In genomic region chr16:29667755-29668154, GRCh38 we compare ENCODE assay signal across 23 cellular contexts. TPM values are rescaled to one million over a fixed set of nuclear protein-coding genes. Genes with fewer than 3 reads are reported as not detected.
DNase-seq lines count a peak whose midpoint lies in the region; ATAC-seq, FAIRE-seq and TF ChIP-seq lines count a peak whose summit lies in the region.
"Had no signal": no experiment of that assay in that cellular context is flagged by ENCODE, and none has a peak within 500 bp of the region (broad histone marks: within the 10 kb centered on the region; RNA-seq: fewer than 3 reads in every experiment).

No MANE protein-coding gene starts in this region.

- no peak overlapping the region for H3K9ac ChIP-seq in K562 (ENCODE audit: insufficient read depth in 1 of 2, low read depth in 2 of 2, low read length in 2 of 2)

- peak overlapping the region in 5 of 7 donors; percentile 13 to 100 (median 56) for H3K4me3 Mint-ChIP-seq in CD8-positive, alpha-beta memory T cell
- H3K4me3 Mint-ChIP-seq in nephron progenitor cell, result peak overlapping the region; percentile 40
- H3K4me3 Mint-ChIP-seq: HFFc6 had no signal

- CTCF ChIA-PET in CD8-positive, alpha-beta memory T cell (lab: Charles Lee), result interaction anchor here (1.6 kb wide), 1 partner anchor 9 kb away, joined by 4 read pairs; no protein-coding TSS in a partner anchor
- CTCF ChIA-PET in K562 (lab: Yijun Ruan, JAX; ENCODE audit: low intra/inter-chr PET ratio), result no interaction called here

- POLR2A ChIA-PET in CD8-positive, alpha-beta memory T cell (lab: Charles Lee), result no interaction called here
- POLR2A ChIA-PET in K562 (lab: Yijun Ruan, JAX), result interaction anchor here (0.6 to 1.4 kb wide), 2 partner anchors 19 to 135 kb away, joined by 3 to 6 read pairs; no protein-coding TSS in a partner anchor

- WGBS in K562 (ENCODE audit: insufficient coverage, low coverage, missing lambda C conversion rate), result 99% methylated on average over 12 of the region's 12 CpGs

- TF ChIP-seq RAD21 in K562 (CRISPR knock-in tag; conservative IDR thresholded peaks at IDR 0.05 in 1 of 2, IDR thresholded peaks at IDR 0.05 in 1 of 2), result no peak

- no TSS peak for BruUV-seq in K562 (replicated peaks; lab: Mats Ljungman, UMichigan)

- peaks cover 38% of the 10 kb centered on the region for H3K4me1 ChIP-seq in CD8-positive, alpha-beta memory T cell (ENCODE audit: insufficient read depth, low read length)
- H3K4me1 ChIP-seq in K562 (replicated peaks in 1 of 2; ENCODE audit: control insufficient read depth in 2 of 2, insufficient read depth in 2 of 2, low read length in 2 of 2), result peaks cover 19 to 39% of the 10 kb centered on the region in 2 experiments; a peak in 4 of 5 replicates
- H3K4me1 ChIP-seq: colonic mucosa had no signal

- TF ChIP-seq POLR2A in GM19193 (IDR thresholded peaks at IDR 0.05; ENCODE audit: extremely low read depth, insufficient read depth, insufficient read length), result peak; percentile 38
- TF ChIP-seq POLR2A in K562 (conservative IDR thresholded peaks at IDR 0.05), result no peak; the same call in 1 of the 2 replicates

- ATAC-seq in K562, result no peak
- ATAC-seq: activated T-helper 17 cell treated with anti-CD3 and anti-CD28 coated beads, Interleukin-2, amount 50 U/mL, for 72 hours; heart right ventricle; left lobe of liver had no signal

- peak; percentile 23 for FAIRE-seq in K562 (lab: Jason Lieb, UNC)
- FAIRE-seq: D721Med, G401.6, TTC549 had no signal

- no peak overlapping the region for H2AFZ ChIP-seq in K562 (ENCODE audit: low read depth, low read length)

- H4K20me1 ChIP-seq in K562 (replicated peaks; ENCODE audit: control insufficient read depth, insufficient read depth, low read length), result 0 out of 2 replicates have a peak, but pooled peaks cover 3% of the 10 kb centered on the region

- peaks cover 0 to 9% of the 10 kb centered on the region in 2 donors for H3K27me3 Mint-ChIP-seq in CD8-positive, alpha-beta memory T cell
- H3K27me3 Mint-ChIP-seq in nephron progenitor cell (ENCODE audit: low read depth, poor library complexity), result peaks cover 3% of the 10 kb centered on the region
- H3K27me3 Mint-ChIP-seq: activated T-helper 17 cell treated with anti-CD3 and anti-CD28 coated beads, Interleukin-2, amount 50 U/mL, for 72 hours had no signal

- H3K4me2 ChIP-seq in K562 (ENCODE audit: insufficient read depth, low read length), result peak overlapping the region; percentile 15; the same call in 1 of the 2 replicates

- H3K27ac Mint-ChIP-seq in CD8-positive, alpha-beta memory T cell, result peak overlapping the region in 7 of 8 donors; percentile 61 to 99 (median 97)
- H3K27ac Mint-ChIP-seq in nephron progenitor cell, result no peak overlapping the region
- H3K27ac Mint-ChIP-seq: HFFc6 had no signal

- in situ Hi-C loops in K562 (cut with MboI), result no loop called here

- H3K36me3 ChIP-seq in CD8-positive, alpha-beta memory T cell (ENCODE audit: insufficient read depth, low read length), result no peaks in the 10 kb centered on the region
- H3K36me3 ChIP-seq in K562 (ENCODE audit: control insufficient read depth, insufficient read depth, low read length), result peaks cover 62% of the 10 kb centered on the region
- H3K36me3 ChIP-seq: colonic mucosa, heart right ventricle, upper lobe of left lung had no signal

- H3K79me2 ChIP-seq in K562 (ENCODE audit: control insufficient read depth, insufficient read depth, low read length), result peaks cover 86% of the 10 kb centered on the region

- no peaks in the 10 kb centered on the region for H3K9me1 ChIP-seq in K562 (ENCODE audit: control insufficient read depth, insufficient read depth, low read length)

- H3K9me3 ChIP-seq in CD8-positive, alpha-beta memory T cell (ENCODE audit: low read length), result no peaks in the 10 kb centered on the region
- no peaks in the 10 kb centered on the region for H3K9me3 ChIP-seq in K562 (replicated peaks; ENCODE audit: control insufficient read depth, insufficient read depth, low read depth, low read length)
- H3K9me3 ChIP-seq: colonic mucosa, heart right ventricle, spleen, upper lobe of left lung had no signal

- intact Hi-C loops in K562 (cut with micrococcal nuclease), result no loop called here

- DNase-seq in CD8-positive, alpha-beta memory T cell, result no peak
- DNase-seq in K562 (ENCODE audit: extremely low read depth in 1 of 4, low spot score in 3 of 4) (no peak), nephron progenitor cell (no peak), NCI-H748 (lab: John Stamatoyannopoulos, UW; ENCODE audit: unreplicated experiment) (no peak), middle frontal gyrus (ENCODE audit: extremely low spot score, low spot score) (no peak), Kasumi-1 (lab: John Stamatoyannopoulos, UW) (no peak)
- DNase-seq: AML-193, colonic mucosa, heart right ventricle, HFFc6, midbrain, NCI-H146, NCI-H2171, NCI-H524 treated with DMSO at 0.1 percent for 48 hours, nucleus accumbens, spleen, upper lobe of left lung had no signal

- no peak overlapping the region for H3K4me3 ChIP-seq in CD8-positive, alpha-beta memory T cell (ENCODE audit: low read length)
- H3K4me3 ChIP-seq in K562, result no peak overlapping the region
- H3K4me3 ChIP-seq: colonic mucosa had no signal

- peaks cover 0 to 4% (median 0%) of the 10 kb centered on the region in 5 donors for H3K9me3 Mint-ChIP-seq in CD8-positive, alpha-beta memory T cell
- no peaks in the 10 kb centered on the region for H3K9me3 Mint-ChIP-seq in nephron progenitor cell
- H3K9me3 Mint-ChIP-seq: activated T-helper 17 cell treated with anti-CD3 and anti-CD28 coated beads, Interleukin-2, amount 50 U/mL, for 72 hours; HFFc6 had no signal

- H3K36me3 Mint-ChIP-seq in CD8-positive, alpha-beta memory T cell, result peaks cover 14 to 54% (median 17%) of the 10 kb centered on the region in 3 donors
- no peaks in the 10 kb centered on the region for H3K36me3 Mint-ChIP-seq in nephron progenitor cell (ENCODE audit: low read depth)

- H3K27me3 ChIP-seq in CD8-positive, alpha-beta memory T cell (ENCODE audit: insufficient read depth, low read length, poor library complexity, severe bottlenecking), result no peaks in the 10 kb centered on the region
- no peaks in the 10 kb centered on the region for H3K27me3 ChIP-seq in K562 (ENCODE audit: control insufficient read depth in 2 of 2, insufficient read depth in 2 of 2, low read length in 2 of 2)
- H3K27me3 ChIP-seq: colonic mucosa, spleen, upper lobe of left lung had no signal

- H3K27ac ChIP-seq in CD8-positive, alpha-beta memory T cell (ENCODE audit: low read depth, low read length), result no peak overlapping the region
- no peak overlapping the region for H3K27ac ChIP-seq in K562 (ENCODE audit: extremely low read depth, low read depth, low read length)
- H3K27ac ChIP-seq: colonic mucosa had no signal

- TF ChIP-seq CTCF in K562 (IDR thresholded peaks at IDR 0.05 in 2 of 3, conservative IDR thresholded peaks at IDR 0.05 in 1 of 3; ENCODE audit: insufficient read depth in 2 of 3, low read depth in 1 of 3, low read length in 3 of 3) (no peak), nephron progenitor cell (IDR thresholded peaks at IDR 0.05) (no peak)

- peaks cover 47 to 60% (median 53%) of the 10 kb centered on the region in 3 donors for H3K4me1 Mint-ChIP-seq in CD8-positive, alpha-beta memory T cell
- H3K4me1 Mint-ChIP-seq in nephron progenitor cell, result peaks cover 71% of the 10 kb centered on the region

- TF ChIP-seq EP300 in K562 (IDR thresholded peaks at IDR 0.05; ENCODE audit: low read length), result no peak

RNA-seq across cellular contexts. Expression of gene SPN, which starts 4.7 kb away (rescaled TPM):
- total RNA-seq in CD8-positive, alpha-beta memory T cell, result 100 to 1,000 TPM; 136 to 144 TPM
- 255 TPM for polyA plus RNA-seq in CD8-positive, alpha-beta memory T cell
- total RNA-seq in K562 (2011; cell fraction: chromatin; rRNA removed; ENCODE audit: low replicate concordance), result 97.4 and 224 TPM in 2 replicates
- 129 and 166 TPM in 2 replicates for total RNA-seq in K562 (2011; cell fraction: nucleolus; rRNA removed)
- 142 and 171 TPM in 2 replicates for total RNA-seq in K562 (2011; cell fraction: nucleoplasm; rRNA removed)
- 75.4 and 91.8 TPM in 2 replicates for total RNA-seq in K562 (2014; rRNA removed)
- 80.6 and 85.0 TPM in 2 replicates for total RNA-seq in K562 (2014; rRNA removed; fragmentation: Illumina TruSeq; extraction: Trizol)
- 110 and 114 TPM in 2 replicates for total RNA-seq in K562 (2015; rRNA removed; fragmentation: Illumina TruSeq; extraction: Trizol)
- 202 and 225 TPM in 2 replicates for total RNA-seq in K562 (2021)
- 56.7 and 114 TPM in 2 replicates for polyA plus RNA-seq in K562 (2011; rRNA removed)
- polyA plus RNA-seq in K562 (2011; cell fraction: cytosol; rRNA removed), result 56.3 and 107 TPM in 2 replicates
- 80.5 and 114 TPM in 2 replicates for polyA plus RNA-seq in K562 (2011; cell fraction: nucleus; rRNA removed)
- 152 and 220 TPM in 2 replicates for polyA plus RNA-seq in K562 (2012)
- 174 and 221 TPM in 2 replicates for polyA plus RNA-seq in K562 (2014; fragmentation: Illumina TruSeq; extraction: Trizol)
- 10 to 100 TPM; 24.3 to 34.3 TPM for polyA plus RNA-seq in K562 (2014; fragmentation: Nextera tagmentation; extraction: Ambion mirVana)
- 74.2 and 79.4 TPM in 2 replicates for polyA plus RNA-seq in K562 (2014; rRNA removed)
- polyA minus RNA-seq in K562 (2011; rRNA and poly(A)+ RNA removed), result 64.6 and 73.0 TPM in 2 replicates
- 66.4 and 80.3 TPM in 2 replicates for polyA minus RNA-seq in K562 (2011; cell fraction: cytosol; rRNA and poly(A)+ RNA removed)
- 15.9 and 30.7 TPM in 2 replicates for polyA minus RNA-seq in K562 (2011; cell fraction: nucleus; rRNA and poly(A)+ RNA removed)

RNA-seq across cellular contexts. Expression of gene QPRT, which starts 11.2 kb away (rescaled TPM):
- 1 to 10 TPM; 3.0 to 3.5 TPM for total RNA-seq in CD8-positive, alpha-beta memory T cell
- polyA plus RNA-seq in CD8-positive, alpha-beta memory T cell, result 0.74 TPM
- 45.6 and 86.1 TPM in 2 replicates for total RNA-seq in K562 (2011; cell fraction: chromatin; rRNA removed; ENCODE audit: low replicate concordance)
- total RNA-seq in K562 (2011; cell fraction: nucleolus; rRNA removed), result 57.9 and 68.0 TPM in 2 replicates
- total RNA-seq in K562 (2011; cell fraction: nucleoplasm; rRNA removed), result 66.3 and 114 TPM in 2 replicates
- total RNA-seq in K562 (2014; rRNA removed) (112 and 115 TPM in 2 replicates), K562 (2014; rRNA removed; fragmentation: Illumina TruSeq; extraction: Trizol) (37.3 and 39.2 TPM in 2 replicates), K562 (2015; rRNA removed; fragmentation: Illumina TruSeq; extraction: Trizol) (72.8 and 76.7 TPM in 2 replicates), K562 (2021) (80.7 and 86.5 TPM in 2 replicates)
- polyA plus RNA-seq in K562 (2011; rRNA removed) (38.9 and 73.1 TPM in 2 replicates), K562 (2014; fragmentation: Illumina TruSeq; extraction: Trizol) (64.1 and 72.4 TPM in 2 replicates), K562 (2014; fragmentation: Nextera tagmentation; extraction: Ambion mirVana) (10 to 100 TPM in 1 of 2 experiments, 1 to 10 TPM in 1; 7.7 to 10.8 TPM), K562 (2014; rRNA removed) (64.3 and 68.8 TPM in 2 replicates)
- polyA plus RNA-seq in K562 (2011; cell fraction: cytosol; rRNA removed), result 79.6 and 90.5 TPM in 2 replicates
- 56.0 and 57.6 TPM in 2 replicates for polyA plus RNA-seq in K562 (2011; cell fraction: nucleus; rRNA removed)
- polyA plus RNA-seq in K562 (2012), result 120 and 164 TPM in 2 replicates
- polyA minus RNA-seq in K562 (2011; rRNA and poly(A)+ RNA removed), result 37.4 and 44.7 TPM in 2 replicates
- polyA minus RNA-seq in K562 (2011; cell fraction: cytosol; rRNA and poly(A)+ RNA removed), result 56.5 and 107 TPM in 2 replicates
- 12.7 and 19.0 TPM in 2 replicates for polyA minus RNA-seq in K562 (2011; cell fraction: nucleus; rRNA and poly(A)+ RNA removed)

Comparison
In these comparisons a context has a peak if more than half of its experiments do, and no peak if none do; other contexts are left out.
1. RNA of gene QPRT, which starts 11.2 kb away (total RNA-seq): 37.3 to 115 TPM in K562; 3.0 to 3.5 TPM in CD8-positive, alpha-beta memory T cell; every median in the first group is over 4 times any median in the second.